In genomic region chr1:37096523-37096922, GRCh38 we compare ENCODE assay signal across 11 cellular contexts.
DNase-seq lines count a peak whose midpoint lies in the region; ATAC-seq and TF ChIP-seq lines count a peak whose summit lies in the region.
"Had no signal": no experiment of that assay in that cellular context is flagged by ENCODE, and none has a peak within 500 bp of the region (broad histone marks: within the 10 kb centered on the region; RNA-seq: fewer than 3 reads in every experiment).

No MANE protein-coding gene starts in this region.

- H3K9me3 Mint-ChIP-seq in stimulated activated memory B cell treated with anti-CD40 and anti-IgM and Interleukin-4, amounts not matched to agents 10 μg/mL and 1 μg/mL and 100 μg/mL, for 72 hours, result no peaks in the 10 kb centered on the region

- peaks cover 8% of the 10 kb centered on the region for H3K27me3 Mint-ChIP-seq in stimulated activated memory B cell treated with anti-CD40 and anti-IgM and Interleukin-4, amounts not matched to agents 10 μg/mL and 1 μg/mL and 100 μg/mL, for 72 hours

- in situ Hi-C loops in GM13977 (cut with MboI; ENCODE audit: low pct_unique_long_range_greater_than_20kb, low sequenced_read_pairs, unreplicated experiment), result no loop called here

- no peak overlapping the region for H2AFZ ChIP-seq in OCI-LY1 (ENCODE audit: low read length)

- H3K4me2 ChIP-seq in OCI-LY1 (ENCODE audit: low read length), result no peak overlapping the region

- no peaks in the 10 kb centered on the region for H3F3A ChIP-seq in OCI-LY1 (ENCODE audit: insufficient read depth, low read length)

- H3K4me3 Mint-ChIP-seq in stimulated activated memory B cell treated with anti-CD40 and anti-IgM and Interleukin-4, amounts not matched to agents 10 μg/mL and 1 μg/mL and 100 μg/mL, for 72 hours, result no peak overlapping the region

- H3K9me3 ChIP-seq in OCI-LY1 (ENCODE audit: low read length), result no peaks in the 10 kb centered on the region

- no peak overlapping the region for H3K27ac Mint-ChIP-seq in stimulated activated memory B cell treated with anti-CD40 and anti-IgM and Interleukin-4, amounts not matched to agents 10 μg/mL and 1 μg/mL and 100 μg/mL, for 72 hours

- H3K9ac ChIP-seq in OCI-LY1 (ENCODE audit: low read length), result no peak overlapping the region

- DNase-seq in ELF-1 (ENCODE audit: low read depth, low spot score), result peak; percentile 86
- peak; percentile 41 for DNase-seq in GM13977 (ENCODE audit: low spot score)
- peak; percentile 51 for DNase-seq in iPS DF 4.7 (ENCODE audit: extremely low read depth, low spot score)
- DNase-seq in UCSD-AML1 (lab: John Stamatoyannopoulos, UW; ENCODE audit: unreplicated experiment), result no peak
- DNase-seq in H4 (ENCODE audit: low spot score), result no peak
- no peak for DNase-seq in AML-193 (lab: John Stamatoyannopoulos, UW)
- DNase-seq: anterior cingulate cortex, head of caudate nucleus had no signal

- H3K79me2 ChIP-seq in OCI-LY1 (ENCODE audit: insufficient read depth, low read length), result no peaks in the 10 kb centered on the region

- ATAC-seq in stimulated activated memory B cell treated with anti-CD40 and anti-IgM and Interleukin-4, amounts not matched to agents 10 μg/mL and 1 μg/mL and 100 μg/mL, for 72 hours, result no peak

- H3K9me2 ChIP-seq in OCI-LY1 (ENCODE audit: low read depth, low read length), result no peaks in the 10 kb centered on the region

- no peaks in the 10 kb centered on the region; the same call in 1 of the 2 replicates for H3K27me3 ChIP-seq in OCI-LY1 (ENCODE audit: insufficient read depth, low read length)

- H3K36me3 ChIP-seq in OCI-LY1 (ENCODE audit: insufficient read depth, low read length), result no peaks in the 10 kb centered on the region

- TF ChIP-seq CTCF in GM13977 (IDR thresholded peaks at IDR 0.05; ENCODE audit: extremely low read depth, insufficient read depth, missing control alignments) (peak; percentile 51), OCI-LY1 (IDR thresholded peaks at IDR 0.05; ENCODE audit: low read length) (peak; percentile 66)

- peaks cover 46% of the 10 kb centered on the region for H3K4me1 Mint-ChIP-seq in stimulated activated memory B cell treated with anti-CD40 and anti-IgM and Interleukin-4, amounts not matched to agents 10 μg/mL and 1 μg/mL and 100 μg/mL, for 72 hours

- H3K4me3 ChIP-seq in OCI-LY1 (ENCODE audit: low read depth, low read length, poor library complexity, severe bottlenecking), result no peak overlapping the region

- H3K36me3 Mint-ChIP-seq in stimulated activated memory B cell treated with anti-CD40 and anti-IgM and Interleukin-4, amounts not matched to agents 10 μg/mL and 1 μg/mL and 100 μg/mL, for 72 hours, result no peaks in the 10 kb centered on the region

- H4K20me1 ChIP-seq in OCI-LY1 (ENCODE audit: insufficient read depth, low read length), result no peaks in the 10 kb centered on the region

- no peak overlapping the region for H3K27ac ChIP-seq in OCI-LY1 (ENCODE audit: low read depth, low read length, poor library complexity, severe bottlenecking)
- H3K27ac ChIP-seq: HL-60 had no signal

- H3K4me1 ChIP-seq in OCI-LY1 (ENCODE audit: insufficient read depth, low read length, severe bottlenecking), result no peaks in the 10 kb centered on the region

Comparison
In these comparisons a context has a peak if more than half of its experiments do, and no peak if none do; other contexts are left out.
1. DNase-seq: peak in ELF-1 (single experiment), GM13977 (single experiment) and iPS DF 4.7 (single experiment); none in UCSD-AML1 (single experiment), H4 (single experiment) and AML-193 (0 of 2).